1 cellular context compared by ENCODE assay signal in the genomic region with DNA sequence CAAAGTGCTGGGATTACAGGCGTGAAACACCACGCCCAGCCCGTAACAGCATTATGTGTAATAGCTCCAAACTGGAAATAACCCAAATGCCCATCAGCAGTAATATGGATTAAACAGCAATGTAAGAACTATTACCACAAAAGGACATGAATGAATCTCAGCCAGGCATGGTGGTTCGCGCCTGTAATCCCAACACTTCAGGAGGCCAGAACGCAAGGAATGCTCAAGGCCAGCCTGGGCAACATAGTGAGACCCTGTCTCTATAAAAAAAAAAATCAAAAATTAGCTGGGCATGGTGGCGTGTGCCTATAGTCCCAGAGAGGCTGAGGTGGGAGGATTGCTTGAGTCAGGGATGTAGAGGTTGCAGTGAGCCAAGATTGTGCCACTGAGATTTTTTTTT.
TF ChIP-seq lines count a peak whose summit lies in the region.

No MANE protein-coding gene starts in this region.

TF ChIP-seq in HCT116, 20 proteins besides CTCF, POLR2A, EP300 and RAD21 (continued from another document):
- TF ChIP-seq JUND (IDR thresholded peaks at IDR 0.05): no peak
- TF ChIP-seq POLR2AphosphoS5 (IDR thresholded peaks at IDR 0.05; ENCODE audit: low read depth, low read length): no peak
- TF ChIP-seq, protein P1, sequence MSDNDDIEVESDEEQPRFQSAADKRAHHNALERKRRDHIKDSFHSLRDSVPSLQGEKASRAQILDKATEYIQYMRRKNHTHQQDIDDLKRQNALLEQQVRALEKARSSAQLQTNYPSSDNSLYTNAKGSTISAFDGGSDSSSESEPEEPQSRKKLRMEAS (IDR thresholded peaks at IDR 0.05): no peak
- TF ChIP-seq SIN3A (IDR thresholded peaks at IDR 0.05; ENCODE audit: low read depth): no peak
- no peak for TF ChIP-seq ELF1 (IDR thresholded peaks at IDR 0.05; ENCODE audit: borderline replicate concordance, low read depth)
- no peak for TF ChIP-seq FOSL1 (IDR thresholded peaks at IDR 0.05; ENCODE audit: low read depth)
- TF ChIP-seq TCF7L2 (IDR thresholded peaks at IDR 0.05; ENCODE audit: borderline replicate concordance, extremely low read depth, insufficient read depth, insufficient read length): no peak
- no peak for TF ChIP-seq ZFX (IDR thresholded peaks at IDR 0.05)
- no peak for TF ChIP-seq EZH2 (IDR thresholded peaks at IDR 0.05)
- no peak for TF ChIP-seq SRF (IDR thresholded peaks at IDR 0.05; ENCODE audit: low read depth)
